1 cellular context compared by ENCODE assay signal in the genomic region with DNA sequence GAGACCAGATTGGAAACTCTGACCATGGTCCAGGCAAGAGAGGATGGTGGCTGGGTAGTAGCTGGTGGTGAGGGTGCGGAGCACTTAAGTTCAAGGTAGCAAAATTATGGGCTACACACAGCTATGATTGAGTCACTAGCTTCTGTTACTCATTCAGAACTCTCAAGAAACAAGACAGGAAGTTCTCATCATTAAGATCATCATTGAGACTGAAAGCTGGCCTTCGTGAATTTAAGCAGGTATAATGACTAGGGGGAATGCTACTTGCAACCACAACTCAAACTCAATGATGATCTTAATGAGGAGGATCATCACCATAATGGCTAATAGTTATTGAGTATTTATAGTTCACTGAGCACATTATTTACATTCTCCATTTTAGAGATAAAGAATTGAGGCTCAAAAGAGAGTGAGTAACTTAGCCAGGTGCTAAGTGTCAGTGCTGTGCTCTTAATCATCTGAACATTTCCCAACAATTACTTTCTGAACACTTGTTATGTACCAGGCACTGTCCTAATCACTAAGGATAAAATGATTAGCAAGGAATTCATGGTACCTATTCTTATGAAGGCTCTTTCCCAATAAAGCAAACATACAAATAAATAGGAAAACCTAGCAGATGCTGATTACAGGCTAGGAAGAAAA.
TF ChIP-seq lines count a peak whose summit lies in the region.

No MANE protein-coding gene starts in this region.

TF ChIP-seq in GM12878, 131 proteins besides CTCF, POLR2A, EP300 and RAD21 (continued from another document):
- TF ChIP-seq, protein P1, sequence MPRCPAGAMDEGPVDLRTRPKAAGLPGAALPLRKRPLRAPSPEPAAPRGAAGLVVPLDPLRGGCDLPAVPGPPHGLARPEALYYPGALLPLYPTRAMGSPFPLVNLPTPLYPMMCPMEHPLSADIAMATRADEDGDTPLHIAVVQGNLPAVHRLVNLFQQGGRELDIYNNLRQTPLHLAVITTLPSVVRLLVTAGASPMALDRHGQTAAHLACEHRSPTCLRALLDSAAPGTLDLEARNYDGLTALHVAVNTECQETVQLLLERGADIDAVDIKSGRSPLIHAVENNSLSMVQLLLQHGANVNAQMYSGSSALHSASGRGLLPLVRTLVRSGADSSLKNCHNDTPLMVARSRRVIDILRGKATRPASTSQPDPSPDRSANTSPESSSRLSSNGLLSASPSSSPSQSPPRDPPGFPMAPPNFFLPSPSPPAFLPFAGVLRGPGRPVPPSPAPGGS (IDR thresholded peaks at IDR 0.05; ENCODE audit: borderline replicate concordance, insufficient read depth, low read depth, low read length, poor library complexity, severe bottlenecking), result no peak
- no peak for TF ChIP-seq FOXK2 (IDR thresholded peaks at IDR 0.05)
- no peak for TF ChIP-seq SRF (IDR thresholded peaks at IDR 0.05; ENCODE audit: low read depth in 2 of 2, low read length in 2 of 2)
- no peak for TF ChIP-seq SMARCA5 (IDR thresholded peaks at IDR 0.05)
- TF ChIP-seq ZNF207 (IDR thresholded peaks at IDR 0.05; ENCODE audit: borderline replicate concordance), result no peak
- no peak for TF ChIP-seq SMC3 (IDR thresholded peaks at IDR 0.05; ENCODE audit: borderline replicate concordance, low read length)
- TF ChIP-seq KDM1A (IDR thresholded peaks at IDR 0.05; ENCODE audit: borderline replicate concordance), result no peak
- TF ChIP-seq, protein P2, sequence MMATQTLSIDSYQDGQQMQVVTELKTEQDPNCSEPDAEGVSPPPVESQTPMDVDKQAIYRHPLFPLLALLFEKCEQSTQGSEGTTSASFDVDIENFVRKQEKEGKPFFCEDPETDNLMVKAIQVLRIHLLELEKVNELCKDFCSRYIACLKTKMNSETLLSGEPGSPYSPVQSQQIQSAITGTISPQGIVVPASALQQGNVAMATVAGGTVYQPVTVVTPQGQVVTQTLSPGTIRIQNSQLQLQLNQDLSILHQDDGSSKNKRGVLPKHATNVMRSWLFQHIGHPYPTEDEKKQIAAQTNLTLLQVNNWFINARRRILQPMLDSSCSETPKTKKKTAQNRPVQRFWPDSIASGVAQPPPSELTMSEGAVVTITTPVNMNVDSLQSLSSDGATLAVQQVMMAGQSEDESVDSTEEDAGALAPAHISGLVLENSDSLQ (IDR thresholded peaks at IDR 0.05), result no peak
